12 cellular contexts compared by ENCODE assay signal in the genomic region with DNA sequence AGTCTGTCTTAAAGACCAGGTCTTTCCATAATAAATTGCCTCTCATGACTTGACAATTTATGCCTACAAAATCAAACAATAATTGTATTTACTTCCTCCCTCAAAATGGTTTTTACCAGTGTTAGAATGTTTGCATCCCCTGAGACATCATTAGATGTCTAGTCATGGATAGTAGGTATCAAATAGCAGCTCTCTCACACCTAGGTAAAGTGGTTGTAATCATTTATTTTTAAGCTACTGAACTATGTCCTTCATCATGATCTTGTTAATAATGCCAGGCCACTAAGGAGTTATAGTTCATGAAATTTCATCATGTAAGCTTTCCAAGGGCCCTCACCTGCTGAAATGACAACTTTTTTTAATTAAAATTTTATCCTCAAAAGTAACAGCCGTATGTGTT.
A peak's percentile ranks its signal among the peaks of the same experiment; 100 is the strongest.
DNase-seq lines count a peak whose midpoint lies in the region; TF ChIP-seq lines count a peak whose summit lies in the region.
"Had no signal": no experiment of that assay in that cellular context is flagged by ENCODE, and none has a peak within 500 bp of the region (broad histone marks: within the 10 kb centered on the region; RNA-seq: fewer than 3 reads in every experiment).

No MANE protein-coding gene starts in this region.

- TF ChIP-seq CTCF in brain (conservative IDR thresholded peaks at IDR 0.05) (no peak), RWPE1 (conservative IDR thresholded peaks at IDR 0.05; ENCODE audit: low read depth) (no peak)

- no peaks in the 10 kb centered on the region for H3K9me3 Mint-ChIP-seq in brain

- DNase-seq in NCI-H1436 (lab: John Stamatoyannopoulos, UW) (peak; percentile 17), NCI-H1436 treated with DMSO at 0.1 percent for 48 hours (lab: John Stamatoyannopoulos, UW) (no peak), NCI-H2171 (lab: John Stamatoyannopoulos, UW) (peak; percentile 2), RWPE1 (ENCODE audit: low spot score) (no peak), SIG-M5 (lab: John Stamatoyannopoulos, UW) (no peak)
- DNase-seq: 8988T; Calu3; CD4-positive, CD25-positive, alpha-beta regulatory T cell; DMS 273 treated with DMSO at 0.1 percent for 48 hours had no signal

- H3K9ac ChIP-seq in skeletal muscle tissue (ENCODE audit: low read depth in 1 of 3, low read length in 3 of 3), result no peak overlapping the region
- H3K9ac ChIP-seq: BLaER1 treated with 17β-estradiol and CSF1 and Interleukin-3, amounts not matched to agents 10 nM and 100 nM had no signal

- H3K4me1 Mint-ChIP-seq in brain, result peaks cover 59% of the 10 kb centered on the region
- H3K4me1 Mint-ChIP-seq: CD4-positive, CD25-positive, alpha-beta regulatory T cell had no signal

- H3K4me3 Mint-ChIP-seq in brain, result no peak overlapping the region
- H3K4me3 Mint-ChIP-seq: CD4-positive, CD25-positive, alpha-beta regulatory T cell had no signal

- POLR2A ChIA-PET in RWPE1 (lab: Yijun Ruan, JAX; ENCODE audit: low non-redundant PET), result no interaction called here

- H3K27me3 Mint-ChIP-seq in brain, result no peaks in the 10 kb centered on the region
- H3K27me3 Mint-ChIP-seq: CD4-positive, CD25-positive, alpha-beta regulatory T cell had no signal

- no peaks in the 10 kb centered on the region for H3K9me3 ChIP-seq in skeletal muscle tissue (ENCODE audit: control insufficient read depth in 3 of 3, low read length in 3 of 3)
- H3K9me3 ChIP-seq: BLaER1 treated with 17β-estradiol and CSF1 and Interleukin-3, amounts not matched to agents 10 nM and 100 nM had no signal

- peak overlapping the region; percentile 66 for H3K27ac ChIP-seq in skeletal muscle tissue (ENCODE audit: low read depth, low read length)
- no peak overlapping the region for H3K27ac ChIP-seq in RWPE1
- H3K27ac ChIP-seq: BLaER1 treated with 17β-estradiol and CSF1 and Interleukin-3, amounts not matched to agents 10 nM and 100 nM had no signal

- H3K36me3 ChIP-seq in skeletal muscle tissue (ENCODE audit: control insufficient read depth in 3 of 3, insufficient read depth in 3 of 3, low read length in 3 of 3), result peaks cover 0 to 3% (median 0%) of the 10 kb centered on the region in 3 donors

- H3K36me3 Mint-ChIP-seq in brain, result no peaks in the 10 kb centered on the region
- H3K36me3 Mint-ChIP-seq: CD4-positive, CD25-positive, alpha-beta regulatory T cell had no signal

- no peaks in the 10 kb centered on the region for H3K27me3 ChIP-seq in skeletal muscle tissue (ENCODE audit: control insufficient read depth in 3 of 3, insufficient read depth in 3 of 3, low read length in 3 of 3)
- H3K27me3 ChIP-seq: BLaER1 treated with 17β-estradiol and CSF1 and Interleukin-3, amounts not matched to agents 10 nM and 100 nM had no signal

- H3K4me3 ChIP-seq in skeletal muscle tissue (ENCODE audit: low read length in 3 of 3), result no peak overlapping the region
- H3K4me3 ChIP-seq: BLaER1 treated with 17β-estradiol and CSF1 and Interleukin-3, amounts not matched to agents 10 nM and 100 nM had no signal

- CTCF ChIA-PET in RWPE1 (lab: Yijun Ruan, JAX), result no interaction called here

- peaks cover 12 to 18% (median 13%) of the 10 kb centered on the region in 3 donors for H3K4me1 ChIP-seq in skeletal muscle tissue (ENCODE audit: control insufficient read depth in 3 of 3, insufficient read depth in 3 of 3, low read length in 3 of 3)
- H3K4me1 ChIP-seq: BLaER1 treated with 17β-estradiol and CSF1 and Interleukin-3, amounts not matched to agents 10 nM and 100 nM had no signal

- peak overlapping the region in 4 of 5 experiments; percentile 15 to 97 (median 67) for H3K27ac Mint-ChIP-seq in brain
- H3K27ac Mint-ChIP-seq: CD4-positive, CD25-positive, alpha-beta regulatory T cell had no signal

Comparison
In these comparisons a context has a peak if more than half of its experiments do, and no peak if none do; other contexts are left out.
1. DNase-seq: peak in NCI-H1436 (single experiment) and NCI-H2171 (single experiment); none in NCI-H1436 treated with DMSO at 0.1 percent for 48 hours (single experiment), RWPE1 (single experiment) and SIG-M5 (single experiment).